Comparison of ENCODE assay signal across 7 cellular contexts in the genomic region with DNA sequence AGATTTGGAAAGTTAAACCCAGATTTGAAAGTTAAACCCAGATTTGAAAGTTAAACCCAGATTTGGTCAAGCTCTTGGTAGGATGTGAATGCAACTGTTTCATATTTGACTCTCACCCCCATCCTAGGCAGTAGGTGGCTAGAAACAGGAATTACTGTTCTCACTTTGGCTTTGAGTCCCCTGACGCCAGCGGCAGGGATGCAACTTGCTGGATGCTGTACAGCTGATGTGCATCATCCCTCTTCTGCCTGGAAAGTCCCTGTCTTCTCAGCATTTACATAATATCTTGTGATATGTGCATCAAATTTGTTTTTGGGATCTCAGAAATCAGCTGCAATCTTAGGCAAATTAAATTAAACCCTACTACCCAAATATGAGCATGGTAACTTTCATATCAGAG. TPM values are rescaled to one million over a fixed set of nuclear protein-coding genes. Genes with fewer than 3 reads are reported as not detected.
"Had no signal": no experiment of that assay in that cellular context is flagged by ENCODE, and none has a peak within 500 bp of the region (broad histone marks: within the 10 kb centered on the region; RNA-seq: fewer than 3 reads in every experiment).

No MANE protein-coding gene starts in this region.

- H3K4me3 ChIP-seq: K562 had no signal

- DNase-seq: GOT3, H7, HCEC 1CT, IMR-90 had no signal

RNA-seq across cellular contexts. Expression of gene HAO2, which starts 7.0 kb away (rescaled TPM):
- total RNA-seq: H4, HT-29, IMR-90, K562 had no signal
- polyA plus RNA-seq: IMR-90, K562 had no signal

RNA-seq across cellular contexts. Expression of gene HSD3B2, which starts 53.3 kb away (rescaled TPM):
- total RNA-seq: H4, HT-29, IMR-90 had no signal
- polyA plus RNA-seq: IMR-90, K562 had no signal
